ENCODE assay signal across 9 cellular contexts in the genomic region with DNA sequence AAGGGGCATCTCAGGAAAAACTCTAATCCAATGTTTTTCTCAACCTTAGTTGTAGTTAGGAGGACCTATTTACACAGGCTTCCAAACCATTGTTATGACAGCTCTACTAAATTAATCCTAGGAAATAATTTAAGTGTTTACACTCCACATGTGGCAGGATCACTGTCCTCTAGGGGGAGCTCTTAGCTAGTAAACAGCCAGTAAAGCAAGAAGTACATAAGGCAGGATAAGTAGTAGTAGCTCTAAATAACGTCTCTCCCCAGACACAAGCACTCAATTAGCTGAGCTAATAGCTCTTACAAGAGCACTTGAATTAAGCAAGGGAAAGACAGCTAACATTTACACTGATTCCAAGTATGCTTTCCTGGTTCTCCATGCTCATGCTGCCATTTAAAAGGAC. TPM values are rescaled to one million over a fixed set of nuclear protein-coding genes. Genes with fewer than 3 reads are reported as not detected.
DNase-seq lines count a peak whose midpoint lies in the region; ATAC-seq and TF ChIP-seq lines count a peak whose summit lies in the region.
"Had no signal": no experiment of that assay in that cellular context is flagged by ENCODE, and none has a peak within 500 bp of the region (broad histone marks: within the 10 kb centered on the region; RNA-seq: fewer than 3 reads in every experiment).

No MANE protein-coding gene starts in this region.

- H3K9me3 ChIP-seq in CD4-positive, CD25-positive, alpha-beta regulatory T cell (ENCODE audit: control insufficient read depth in 2 of 2, low read length in 2 of 2), result no peaks in the 10 kb centered on the region

- H3K36me3 ChIP-seq in CD4-positive, CD25-positive, alpha-beta regulatory T cell (ENCODE audit: control insufficient read depth, insufficient read depth, low read length), result no peaks in the 10 kb centered on the region

- DNase-seq in CD4-positive, CD25-positive, alpha-beta regulatory T cell, result peak in 2 of 3 donors; percentile 9 to 62
- DNase-seq in GM13977 (ENCODE audit: low spot score) (no peak), kidney tubule cell (ENCODE audit: low spot score) (peak; percentile 44), hypothalamus (lab: John Stamatoyannopoulos, UW) (no peak), dedifferentiated amniotic fluid mesenchymal stem cell (ENCODE audit: extremely low spot score) (no peak), NCI-H1105 (lab: John Stamatoyannopoulos, UW) (no peak), NCI-H2107 treated with DMSO at 0.1 percent for 48 hours (lab: John Stamatoyannopoulos, UW; ENCODE audit: unreplicated experiment) (no peak)
- DNase-seq: activated gamma-delta T cell had no signal

- H3K27me3 Mint-ChIP-seq in CD4-positive, CD25-positive, alpha-beta regulatory T cell, result no peaks in the 10 kb centered on the region

- H3K4me1 Mint-ChIP-seq in CD4-positive, CD25-positive, alpha-beta regulatory T cell, result no peaks in the 10 kb centered on the region

- H3K27ac ChIP-seq in CD4-positive, CD25-positive, alpha-beta regulatory T cell (ENCODE audit: insufficient read depth, low read length, poor library complexity, severe bottlenecking), result no peak overlapping the region
- H3K27ac ChIP-seq in VCaP, result no peak overlapping the region

- in situ Hi-C loops in GM13977 (cut with MboI; ENCODE audit: low pct_unique_long_range_greater_than_20kb, low sequenced_read_pairs, unreplicated experiment), result loop anchor here (25.0 kb wide), 1 partner anchor 322 kb away; no protein-coding TSS in a partner anchor

- ATAC-seq in CD4-positive, CD25-positive, alpha-beta regulatory T cell (ENCODE audit: low read depth in 2 of 2), result no peak

- no peak overlapping the region for H3K4me3 ChIP-seq in CD4-positive, CD25-positive, alpha-beta regulatory T cell (ENCODE audit: low read depth, low read length)

- no peaks in the 10 kb centered on the region for H3K36me3 Mint-ChIP-seq in CD4-positive, CD25-positive, alpha-beta regulatory T cell

- H3K4me3 Mint-ChIP-seq in CD4-positive, CD25-positive, alpha-beta regulatory T cell, result no peak overlapping the region

- no peak overlapping the region for H3K27ac Mint-ChIP-seq in CD4-positive, CD25-positive, alpha-beta regulatory T cell

- TF ChIP-seq CTCF in GM13977 (IDR thresholded peaks at IDR 0.05; ENCODE audit: extremely low read depth, insufficient read depth, missing control alignments), result peak; percentile 56
- peak; percentile 24; the same call in 1 of the 2 replicates for TF ChIP-seq CTCF in VCaP (conservative IDR thresholded peaks at IDR 0.05)

- no peaks in the 10 kb centered on the region for H3K27me3 ChIP-seq in CD4-positive, CD25-positive, alpha-beta regulatory T cell (ENCODE audit: control insufficient read depth, insufficient read depth, low read length)

- no peaks in the 10 kb centered on the region for H3K9me3 Mint-ChIP-seq in CD4-positive, CD25-positive, alpha-beta regulatory T cell

- no peaks in the 10 kb centered on the region for H3K4me1 ChIP-seq in CD4-positive, CD25-positive, alpha-beta regulatory T cell (ENCODE audit: control insufficient read depth, insufficient read depth, low read length, poor library complexity, severe bottlenecking)

RNA-seq across cellular contexts. Expression of a gene that starts 37.3 kb away (rescaled TPM):
- 0.27 TPM for total RNA-seq in CD4-positive, CD25-positive, alpha-beta regulatory T cell
- polyA plus RNA-seq in CD4-positive, CD25-positive, alpha-beta regulatory T cell, result under 1 TPM in 3 of 4 donors, not detected in 1; 0.25 to 0.54 (median 0.37) TPM

Comparison
In these comparisons a context has a peak if more than half of its experiments do, and no peak if none do; other contexts are left out.
1. DNase-seq: peak in CD4-positive, CD25-positive, alpha-beta regulatory T cell (2 of 3) and kidney tubule cell (single experiment); none in GM13977 (single experiment), hypothalamus (0 of 51), dedifferentiated amniotic fluid mesenchymal stem cell (single experiment), NCI-H1105 (single experiment) and NCI-H2107 treated with DMSO at 0.1 percent for 48 hours (single experiment).